In genomic region chr2:44211183-44211582, GRCh38 we compare ENCODE assay signal across 23 cellular contexts.
"Had no signal": no experiment of that assay in that cellular context is flagged by ENCODE, and none has a peak within 500 bp of the region (broad histone marks: within the 10 kb centered on the region; RNA-seq: fewer than 3 reads in every experiment).

No MANE protein-coding gene starts in this region.

- H3K4me1 ChIP-seq: Peyer's patch had no signal

- DNase-seq: Kasumi-1, MM.1S, NCI-H1092 treated with DMSO at 0.1 percent for 48 hours, NCI-H1436, NCI-H187, NCI-H2029, NCI-H2081 treated with DMSO at 0.1 percent for 48 hours, NCI-H2171, NCI-H226, NCI-H446, NCI-H510A, NCI-H524 treated with DMSO at 0.1 percent for 48 hours, NCI-H69, NCI-H774, OCI-M1, PC-9, Peyer's patch, Right ventricle myocardium superior, SIG-M5, SK-N-SH, SW 1271 had no signal

- ATAC-seq: K562 had no signal

- H3K4me3 ChIP-seq: K562, PC-9, Peyer's patch had no signal

- H3K9me3 ChIP-seq: Peyer's patch, SK-N-SH had no signal

- H3K27ac ChIP-seq: KMS-11, PC-9, Peyer's patch had no signal

- H3K27me3 ChIP-seq: Peyer's patch had no signal
